In the genomic region with DNA sequence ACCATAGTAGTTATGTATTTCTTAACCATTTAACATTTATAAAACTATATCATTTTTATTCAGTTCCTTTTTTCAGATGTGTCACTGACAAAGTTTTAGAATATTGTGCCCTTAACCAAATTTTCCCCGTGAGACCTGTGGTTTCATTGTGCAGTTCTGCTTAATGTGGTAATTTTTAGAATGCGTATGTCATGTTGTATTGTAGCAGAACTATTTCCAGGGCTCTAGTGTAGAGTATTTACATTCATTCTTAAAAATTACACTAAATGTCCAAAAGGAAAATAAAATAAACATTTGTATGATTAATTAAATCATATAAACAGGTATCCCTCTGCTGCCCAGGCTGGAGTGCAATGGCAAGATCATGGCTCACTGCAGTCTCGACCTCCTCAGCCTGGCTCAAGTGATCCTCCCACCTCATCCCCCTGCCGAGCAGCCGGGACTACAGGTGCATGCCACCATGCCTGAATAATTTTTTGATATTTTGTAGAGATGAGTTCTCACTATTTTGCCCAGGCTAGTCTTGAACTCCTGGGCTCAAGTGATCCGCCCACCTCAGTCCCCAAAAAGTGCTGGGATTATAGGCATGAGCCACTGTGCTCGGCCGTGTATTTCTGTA, we compare ENCODE assay signal across 17 cellular contexts. TPM values are rescaled to one million over a fixed set of nuclear protein-coding genes. Genes with fewer than 3 reads are reported as not detected.
DNase-seq lines count a peak whose midpoint lies in the region; ATAC-seq and TF ChIP-seq lines count a peak whose summit lies in the region.
"Had no signal": no experiment of that assay in that cellular context is flagged by ENCODE, and none has a peak within 500 bp of the region (broad histone marks: within the 10 kb centered on the region; RNA-seq: fewer than 3 reads in every experiment).

No MANE protein-coding gene starts in this region.

- peaks cover 26% of the 10 kb centered on the region for H3K36me3 Mint-ChIP-seq in activated T-cell treated with anti-CD3 and anti-CD28 coated beads, Interleukin-2, amount 50 U/mL, for 4 hours (ENCODE audit: insufficient read depth)
- H3K36me3 Mint-ChIP-seq in activated naive CD8-positive, alpha-beta T cell, result peaks cover 18% of the 10 kb centered on the region
- peaks cover 43% of the 10 kb centered on the region for H3K36me3 Mint-ChIP-seq in progenitor cell of endocrine pancreas (ENCODE audit: insufficient read depth)

- ATAC-seq in activated T-cell treated with anti-CD3 and anti-CD28 coated beads, Interleukin-2, amount 50 U/mL, for 4 hours, result peak; percentile 65 to 68
- no peak for ATAC-seq in GM21737 (IDR thresholded peaks at IDR 0.05; ENCODE audit: unreplicated experiment)
- ATAC-seq: activated CD8-positive, alpha-beta memory T cell treated with anti-CD3 and anti-CD28 coated beads, Interleukin-2, amount 10 ng/mL, durations not matched to agents 7 days and 5 days; SK-N-SH treated with all-trans-retinoic acid at 6 μM for 48 hours had no signal

- peak overlapping the region; percentile 2 for H2AFZ ChIP-seq in Karpas-422 (ENCODE audit: low read length)
- H2AFZ ChIP-seq: hepatocyte had no signal

- no peak for TF ChIP-seq CTCF in progenitor cell of endocrine pancreas (IDR thresholded peaks at IDR 0.05; ENCODE audit: unreplicated experiment)

- H3K4me3 Mint-ChIP-seq in activated T-cell treated with anti-CD3 and anti-CD28 coated beads, Interleukin-2, amount 50 U/mL, for 4 hours, result peak overlapping the region; percentile 24
- H3K4me3 Mint-ChIP-seq in activated naive CD8-positive, alpha-beta T cell, result peak overlapping the region; percentile 67
- no peak overlapping the region for H3K4me3 Mint-ChIP-seq in progenitor cell of endocrine pancreas (ENCODE audit: low read depth)
- H3K4me3 Mint-ChIP-seq: activated CD8-positive, alpha-beta memory T cell treated with anti-CD3 and anti-CD28 coated beads, Interleukin-2, amount 10 ng/mL, durations not matched to agents 7 days and 5 days had no signal

- peak overlapping the region; percentile 93 for H3K27ac ChIP-seq in Karpas-422 (ENCODE audit: low read length)
- H3K27ac ChIP-seq: hepatocyte, KMS-11 had no signal

- H3K36me3 ChIP-seq in Karpas-422 (ENCODE audit: insufficient read depth, low read length), result peaks cover 8% of the 10 kb centered on the region; the same call in 1 of the 2 replicates

- no peaks in the 10 kb centered on the region for H3K9me2 ChIP-seq in Karpas-422 (replicated peaks; ENCODE audit: insufficient read depth, low read length)

- H3K79me2 ChIP-seq in Karpas-422 (ENCODE audit: low read length), result no peaks in the 10 kb centered on the region

- DNase-seq in activated T-cell treated with anti-CD3 and anti-CD28 coated beads, Interleukin-2, amount 50 U/mL, for 4 hours, result no peak
- no peak for DNase-seq in activated T-cell treated with anti-CD3 and anti-CD28 coated beads, Interleukin-2, amount 50 U/mL, for 1 hour
- DNase-seq in Karpas-422 (peak; percentile 81), progenitor cell of endocrine pancreas (ENCODE audit: low spot score, unreplicated experiment) (no peak), NCI-H2171 treated with DMSO at 0.1 percent for 48 hours (lab: John Stamatoyannopoulos, UW) (no peak), medulla oblongata (ENCODE audit: extremely low spot score) (no peak)
- DNase-seq: activated CD8-positive, alpha-beta memory T cell treated with anti-CD3 and anti-CD28 coated beads, Interleukin-2, amount 10 ng/mL, durations not matched to agents 7 days and 5 days; effector CD8-positive, alpha-beta T cell; NCI-H1694; NCI-H446; OCI-M1; right lobe of liver had no signal

- H3K4me3 ChIP-seq in Karpas-422 (ENCODE audit: low read length), result peak overlapping the region; percentile 32
- H3K4me3 ChIP-seq: hepatocyte, right lobe of liver had no signal

- peaks cover 20% of the 10 kb centered on the region for H3K9me3 ChIP-seq in Karpas-422 (ENCODE audit: low read length)
- H3K9me3 ChIP-seq: right lobe of liver had no signal

- peak overlapping the region; percentile 47; the same call in 1 of the 2 replicates for H3K9ac ChIP-seq in Karpas-422 (ENCODE audit: low read length)
- H3K9ac ChIP-seq: KMS-11 had no signal

- H3K27ac Mint-ChIP-seq in activated naive CD8-positive, alpha-beta T cell, result peak overlapping the region; percentile 88
- peak overlapping the region; percentile 78 for H3K27ac Mint-ChIP-seq in progenitor cell of endocrine pancreas
- H3K27ac Mint-ChIP-seq: activated CD8-positive, alpha-beta memory T cell treated with anti-CD3 and anti-CD28 coated beads, Interleukin-2, amount 10 ng/mL, durations not matched to agents 7 days and 5 days had no signal

- H3K9me3 Mint-ChIP-seq in activated T-cell treated with anti-CD3 and anti-CD28 coated beads, Interleukin-2, amount 50 U/mL, for 4 hours, result peaks cover 14% of the 10 kb centered on the region
- peaks cover 5% of the 10 kb centered on the region for H3K9me3 Mint-ChIP-seq in activated naive CD8-positive, alpha-beta T cell (ENCODE audit: low read depth)
- peaks cover 13% of the 10 kb centered on the region for H3K9me3 Mint-ChIP-seq in progenitor cell of endocrine pancreas (ENCODE audit: low read depth)

- peak overlapping the region; percentile 66 for H3K4me2 ChIP-seq in Karpas-422 (ENCODE audit: low read depth, low read length, poor library complexity, severe bottlenecking)
- H3K4me2 ChIP-seq: hepatocyte, KMS-11 had no signal

- H3K4me1 Mint-ChIP-seq in activated T-cell treated with anti-CD3 and anti-CD28 coated beads, Interleukin-2, amount 50 U/mL, for 4 hours (ENCODE audit: low read depth), result peaks cover 62% of the 10 kb centered on the region
- H3K4me1 Mint-ChIP-seq in activated naive CD8-positive, alpha-beta T cell (ENCODE audit: low read depth), result peaks cover 75% of the 10 kb centered on the region
- H3K4me1 Mint-ChIP-seq in progenitor cell of endocrine pancreas (ENCODE audit: low read depth), result peaks cover 27% of the 10 kb centered on the region

- no peaks in the 10 kb centered on the region for H3K27me3 ChIP-seq in Karpas-422 (ENCODE audit: low read length)
- H3K27me3 ChIP-seq: hepatocyte, right lobe of liver had no signal

- H3K4me1 ChIP-seq in Karpas-422 (ENCODE audit: low read length), result peaks cover 36% of the 10 kb centered on the region

- no peaks in the 10 kb centered on the region for H3K27me3 Mint-ChIP-seq in activated T-cell treated with anti-CD3 and anti-CD28 coated beads, Interleukin-2, amount 50 U/mL, for 4 hours (ENCODE audit: low read depth)
- no peaks in the 10 kb centered on the region for H3K27me3 Mint-ChIP-seq in activated naive CD8-positive, alpha-beta T cell
- H3K27me3 Mint-ChIP-seq in progenitor cell of endocrine pancreas, result no peaks in the 10 kb centered on the region
- H3K27me3 Mint-ChIP-seq: activated CD8-positive, alpha-beta memory T cell treated with anti-CD3 and anti-CD28 coated beads, Interleukin-2, amount 10 ng/mL, durations not matched to agents 7 days and 5 days had no signal

- no peaks in the 10 kb centered on the region for H4K20me1 ChIP-seq in Karpas-422 (ENCODE audit: insufficient read depth, low read depth, low read length)

RNA-seq across cellular contexts. Expression of gene SERINC5, which starts 15.4 kb away (rescaled TPM):
- total RNA-seq in activated T-cell treated with anti-CD3 and anti-CD28 coated beads, Interleukin-2, amount 50 U/mL, for 4 hours, result 10 to 100 TPM; 18.0 to 21.5 (median 21.1) TPM
- total RNA-seq in Karpas-422 (2014; rRNA removed; shearing (Covaris generic); ENCODE audit: low replicate concordance), result 2.6 and 4.4 TPM in 2 replicates
- total RNA-seq in progenitor cell of endocrine pancreas, result 174 and 198 TPM in 2 replicates
